ENCODE assay signal across 19 cellular contexts in the genomic region with DNA sequence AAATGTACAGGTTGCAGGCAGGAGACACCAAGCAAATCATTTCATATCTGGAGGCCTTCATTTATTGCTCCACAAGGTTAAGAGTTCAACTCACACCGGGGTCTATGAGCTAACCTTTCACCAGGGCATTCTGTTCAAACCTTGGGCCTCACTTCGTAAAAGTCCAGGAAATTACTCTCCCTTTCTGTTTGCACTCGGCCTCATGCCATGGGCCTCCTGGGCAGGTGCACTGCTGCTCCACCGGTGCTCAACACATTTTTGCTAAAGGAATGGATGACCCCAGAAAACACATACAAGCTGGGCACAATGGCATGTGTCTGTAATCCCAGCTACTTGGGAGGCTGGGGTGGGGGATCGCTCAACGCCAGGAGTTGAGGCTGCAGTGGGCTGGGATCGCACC. TPM values are rescaled to one million over a fixed set of nuclear protein-coding genes. Genes with fewer than 3 reads are reported as not detected.
DNase-seq lines count a peak whose midpoint lies in the region; ATAC-seq and TF ChIP-seq lines count a peak whose summit lies in the region.
"Had no signal": no experiment of that assay in that cellular context is flagged by ENCODE, and none has a peak within 500 bp of the region (broad histone marks: within the 10 kb centered on the region; RNA-seq: fewer than 3 reads in every experiment).

No MANE protein-coding gene starts in this region.

- H2AFZ ChIP-seq in mammary epithelial cell (ENCODE audit: low read depth, low read length), result no peak overlapping the region

- H3K27ac ChIP-seq in breast epithelium (peak overlapping the region; percentile 79 to 92), mammary epithelial cell (ENCODE audit: insufficient read depth, low read depth, low read length) (no peak overlapping the region), prostate gland (peak overlapping the region; percentile 80 to 87)
- H3K27ac ChIP-seq: HL-60 had no signal

- H3K9me3 Mint-ChIP-seq in activated B cell treated with CpG ODN at 0.5 μM for 24 hours, result no peaks in the 10 kb centered on the region
- H3K9me3 Mint-ChIP-seq: CD8-positive, alpha-beta T cell had no signal

- POLR2A ChIA-PET in activated B cell treated with CpG ODN at 0.5 μM for 24 hours (lab: Charles Lee), result interaction anchor here (0.7 to 2.3 kb wide), 4 partner anchors 15 to 78 kb away, joined by 3 to 28 read pairs (median 8); a partner anchor contains a TSS

- no peaks in the 10 kb centered on the region for H3K27me3 Mint-ChIP-seq in activated B cell treated with CpG ODN at 0.5 μM for 24 hours

- dilution Hi-C loops in mammary epithelial cell (cut with HindIII; ENCODE audit: low sequenced_read_pairs), result no loop called here

- no peaks in the 10 kb centered on the region for H3K79me2 ChIP-seq in mammary epithelial cell (ENCODE audit: insufficient read depth, low read length)

- no peak for TF ChIP-seq CTCF in breast epithelium (IDR thresholded peaks at IDR 0.05)
- no peak for TF ChIP-seq CTCF in mammary epithelial cell (conservative IDR thresholded peaks at IDR 0.05 in 1 of 2, IDR thresholded peaks at IDR 0.05 in 1 of 2; ENCODE audit: extremely low read depth in 1 of 2, insufficient read depth in 1 of 2, low read depth in 1 of 2, low read length in 2 of 2)
- no peak for TF ChIP-seq CTCF in activated B cell treated with CpG ODN at 0.5 μM for 24 hours (IDR thresholded peaks at IDR 0.05)
- TF ChIP-seq CTCF in prostate gland (IDR thresholded peaks at IDR 0.05), result no peak

- no peak overlapping the region for H3K9ac ChIP-seq in mammary epithelial cell (ENCODE audit: insufficient read depth, low read length)

- H3K36me3 ChIP-seq in breast epithelium (no peaks in the 10 kb centered on the region), mammary epithelial cell (ENCODE audit: insufficient read depth, low read length) (no peaks in the 10 kb centered on the region), prostate gland (no peaks in the 10 kb centered on the region)
- H3K36me3 ChIP-seq: BE2C had no signal

- TF ChIP-seq POLR2A in breast epithelium (IDR thresholded peaks at IDR 0.05) (no peak), prostate gland (IDR thresholded peaks at IDR 0.05) (no peak), erythroblast (IDR thresholded peaks at IDR 0.05; ENCODE audit: low read length) (no peak)

- H3K4me1 ChIP-seq in breast epithelium (no peaks in the 10 kb centered on the region), mammary epithelial cell (ENCODE audit: insufficient read depth, low read length) (no peaks in the 10 kb centered on the region), prostate gland (replicated peaks) (peaks cover 4% of the 10 kb centered on the region)
- H3K4me1 ChIP-seq: BE2C had no signal

- H3K4me1 Mint-ChIP-seq in activated B cell treated with CpG ODN at 0.5 μM for 24 hours, result peaks cover 70% of the 10 kb centered on the region

- H3K4me3 Mint-ChIP-seq in activated B cell treated with CpG ODN at 0.5 μM for 24 hours, result no peak overlapping the region
- H3K4me3 Mint-ChIP-seq: CD8-positive, alpha-beta T cell had no signal

- in situ Hi-C loops in mammary epithelial cell (cut with MboI; ENCODE audit: low sequenced_read_pairs in 2 of 2), result no loop called here

- H3K9me3 ChIP-seq in breast epithelium, result no peaks in the 10 kb centered on the region
- H3K9me3 ChIP-seq in mammary epithelial cell (replicated peaks; ENCODE audit: insufficient read depth, low read length), result no peaks in the 10 kb centered on the region
- H3K9me3 ChIP-seq in prostate gland, result no peaks in the 10 kb centered on the region
- H3K9me3 ChIP-seq: BE2C had no signal

- H3K27ac Mint-ChIP-seq in activated B cell treated with CpG ODN at 0.5 μM for 24 hours, result peak overlapping the region; percentile 65
- H3K27ac Mint-ChIP-seq: CD8-positive, alpha-beta T cell had no signal

- H3K36me3 Mint-ChIP-seq in activated B cell treated with CpG ODN at 0.5 μM for 24 hours (ENCODE audit: low read depth), result no peaks in the 10 kb centered on the region
- H3K36me3 Mint-ChIP-seq: CD8-positive, alpha-beta T cell had no signal

- CTCF ChIA-PET in mammary epithelial cell (lab: Charles Lee; ENCODE audit: low non-redundant PET), result no interaction called here
- CTCF ChIA-PET in activated B cell treated with CpG ODN at 0.5 μM for 24 hours (lab: Charles Lee), result interaction anchor here (1.0 to 1.5 kb wide), 2 partner anchors 16 to 32 kb away, joined by 3 to 5 read pairs; no protein-coding TSS in a partner anchor

- ATAC-seq in activated B cell treated with CpG ODN at 0.5 μM for 24 hours (ENCODE audit: low read depth) (no peak), HG03520 (IDR thresholded peaks at IDR 0.05; ENCODE audit: unreplicated experiment) (no peak), HG03521 (IDR thresholded peaks at IDR 0.05; ENCODE audit: unreplicated experiment) (no peak)
- ATAC-seq: CD8-positive, alpha-beta T cell; SK-N-SH treated with all-trans-retinoic acid at 6 μM for 48 hours had no signal

- 85% methylated on average over 7 of the region's 7 CpGs for WGBS in mammary epithelial cell (ENCODE audit: low coverage, missing lambda C conversion rate)
- WGBS in prostate gland, result 85% methylated on average over 7 of the region's 7 CpGs

- intact Hi-C loops in breast epithelium (cut with DNase I; ENCODE audit: low total_unique reads), result no loop called here
- intact Hi-C loops in mammary epithelial cell (cut with micrococcal nuclease), result no loop called here
- intact Hi-C loops in activated B cell treated with CpG ODN at 0.5 μM for 24 hours (cut with micrococcal nuclease), result loop anchor here (10.0 kb wide), 1 partner anchor 329 kb away; no protein-coding TSS in a partner anchor
- intact Hi-C loops in prostate gland (cut with DNase I), result no loop called here

- no peak overlapping the region for H3K4me2 ChIP-seq in mammary epithelial cell (ENCODE audit: insufficient read depth, low read depth, low read length)

- H3K4me3 ChIP-seq in breast epithelium (no peak overlapping the region), mammary epithelial cell (replicated peaks in 1 of 3; ENCODE audit: insufficient read depth in 1 of 3, low read depth in 2 of 3, low read length in 3 of 3) (no peak overlapping the region), prostate gland (no peak overlapping the region)

- H3K27me3 ChIP-seq in breast epithelium (no peaks in the 10 kb centered on the region), mammary epithelial cell (ENCODE audit: insufficient read depth, low read length) (no peaks in the 10 kb centered on the region), prostate gland (replicated peaks; ENCODE audit: insufficient read depth) (no peaks in the 10 kb centered on the region)
- H3K27me3 ChIP-seq: BE2C had no signal

- DNase-seq in breast epithelium (ENCODE audit: low spot score in 2 of 2) (no peak), mammary epithelial cell (no peak), activated B cell treated with CpG ODN at 0.5 μM for 24 hours (no peak), prostate gland (ENCODE audit: low spot score) (no peak), erythroblast (lab: John Stamatoyannopoulos, UW) (no peak), T-helper 9 cell (no peak)
- DNase-seq: BE2C; Calu3; CD8-positive, alpha-beta T cell; NCI-H1694 treated with DMSO at 0.1 percent for 48 hours; NCI-H510A; NCI-H748 treated with DMSO at 0.1 percent for 48 hours; RPMI8226 had no signal

- no peaks in the 10 kb centered on the region for H4K20me1 ChIP-seq in mammary epithelial cell (ENCODE audit: insufficient read depth, low read length)

- BruUV-seq in mammary epithelial cell (replicated peaks; lab: Mats Ljungman, UMichigan), result no TSS peak

RNA-seq across cellular contexts. Expression of a gene that starts 16.6 kb away (rescaled TPM):
- total RNA-seq in breast epithelium (10 to 100 TPM; 19.0 to 31.8 (median 25.6) TPM), mammary epithelial cell (10 to 100 TPM; 34.3 to 68.4 TPM), activated B cell treated with CpG ODN at 0.5 μM for 24 hours (129 and 135 TPM in 2 replicates), prostate gland (10 to 100 TPM; 32.4 to 41.5 TPM)
- 33.7 TPM for polyA plus RNA-seq in mammary epithelial cell
- polyA minus RNA-seq in mammary epithelial cell, result 21.9 TPM

RNA-seq across cellular contexts. Expression of a gene that starts 17.6 kb away (rescaled TPM):
- total RNA-seq in breast epithelium (10 to 100 TPM in 2 of 3 donors, 1 to 10 TPM in 1; 1.3 to 64.2 (median 16.7) TPM), mammary epithelial cell (1 to 10 TPM; 1.7 to 2.3 TPM), activated B cell treated with CpG ODN at 0.5 μM for 24 hours (0.91 and 1.7 TPM in 2 replicates), prostate gland (10 to 100 TPM; 10.2 to 54.7 TPM)
- 1.4 TPM for polyA plus RNA-seq in mammary epithelial cell
- polyA minus RNA-seq in mammary epithelial cell, result not detected
- total RNA-seq: A172, H1 had no signal
